8 cellular contexts compared by ENCODE assay signal in the genomic region with DNA sequence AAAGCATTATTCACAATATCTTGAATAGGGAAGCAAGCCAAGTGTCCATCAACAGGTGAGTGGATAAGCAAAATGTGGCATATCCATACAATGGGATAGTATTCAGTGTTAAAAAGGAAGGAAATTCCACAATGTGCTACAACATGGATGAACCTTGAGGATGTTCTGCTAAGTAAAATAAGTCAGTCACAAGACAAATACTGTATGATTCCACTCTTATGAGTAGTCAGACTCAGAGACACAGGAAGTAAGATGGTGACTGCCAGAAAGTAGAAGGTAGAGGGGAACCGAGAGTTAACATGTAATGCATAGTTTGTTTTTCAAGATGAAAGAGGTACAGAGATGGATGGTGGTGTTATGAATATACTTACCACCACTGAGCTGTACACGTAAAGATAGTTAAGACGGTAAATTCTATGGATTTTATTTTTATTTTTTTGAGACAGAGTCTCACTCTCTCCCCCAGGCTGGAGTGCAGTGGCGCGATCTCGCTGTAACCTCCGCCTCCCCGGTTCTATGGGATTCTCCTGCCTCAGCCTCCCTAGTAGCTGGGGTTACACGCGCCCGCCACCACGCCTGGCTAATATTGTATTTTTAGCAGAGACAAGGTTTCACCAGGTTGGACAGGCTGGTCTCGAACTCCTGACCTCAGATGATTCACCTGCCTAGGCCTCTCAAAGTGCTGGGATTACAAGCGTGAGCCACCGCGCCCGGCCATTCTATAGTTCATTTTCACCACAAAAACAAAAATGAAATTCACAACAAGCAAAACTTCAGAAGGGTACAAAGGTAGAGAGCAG. TPM values are rescaled to one million over a fixed set of nuclear protein-coding genes. Genes with fewer than 3 reads are reported as not detected.
A peak's percentile ranks its signal among the peaks of the same experiment; 100 is the strongest.
DNase-seq lines count a peak whose midpoint lies in the region; TF ChIP-seq lines count a peak whose summit lies in the region.

No MANE protein-coding gene starts in this region.

- no peaks in the 10 kb centered on the region for H4K20me1 ChIP-seq in OCI-LY1 (ENCODE audit: insufficient read depth, low read length)

- H3K27me3 ChIP-seq in OCI-LY1 (ENCODE audit: insufficient read depth, low read length) (no peaks in the 10 kb centered on the region), breast epithelium (no peaks in the 10 kb centered on the region), mucosa of rectum (ENCODE audit: control insufficient read depth in 2 of 2, insufficient read depth in 2 of 2, low read length in 2 of 2) (no peaks in the 10 kb centered on the region), transverse colon (no peaks in the 10 kb centered on the region)

- H3K36me3 ChIP-seq in OCI-LY1 (ENCODE audit: insufficient read depth, low read length), result peaks cover 26% of the 10 kb centered on the region; the same call in 1 of the 2 replicates
- H3K36me3 ChIP-seq in breast epithelium, result no peaks in the 10 kb centered on the region
- no peaks in the 10 kb centered on the region for H3K36me3 ChIP-seq in mucosa of rectum (ENCODE audit: control insufficient read depth in 2 of 2, insufficient read depth in 2 of 2, low read length in 2 of 2)
- H3K36me3 ChIP-seq in transverse colon, result no peaks in the 10 kb centered on the region

- peaks cover 43% of the 10 kb centered on the region for H3K79me2 ChIP-seq in OCI-LY1 (ENCODE audit: insufficient read depth, low read length)

- TF ChIP-seq EP300 in transverse colon (IDR thresholded peaks at IDR 0.05; ENCODE audit: low read depth), result no peak

- H3K4me3 ChIP-seq in OCI-LY1 (ENCODE audit: low read depth, low read length, poor library complexity, severe bottlenecking) (peak overlapping the region; percentile 75), breast epithelium (peak overlapping the region; percentile 77 to 89 (median 87)), mucosa of rectum (ENCODE audit: low read length in 2 of 2) (peak overlapping the region; percentile 87 to 88), transverse colon (peak overlapping the region in 3 of 4 donors; percentile 85 to 88 (median 87))

- DNase-seq in activated naive CD4-positive, alpha-beta T cell treated with Interleukin-2 at 50 U/mL for 16 hours, result peak; percentile 44
- no peak for DNase-seq in activated naive CD4-positive, alpha-beta T cell (lab: John Stamatoyannopoulos, UW)
- DNase-seq in breast epithelium (ENCODE audit: low spot score in 2 of 2) (no peak), transverse colon (peak; percentile 16), NCI-H1417 treated with DMSO at 0.1 percent for 48 hours (lab: John Stamatoyannopoulos, UW) (no peak), NK-92 (lab: John Stamatoyannopoulos, UW; ENCODE audit: unreplicated experiment) (no peak)

- H3K9me3 ChIP-seq in OCI-LY1 (ENCODE audit: low read length) (no peaks in the 10 kb centered on the region), breast epithelium (no peaks in the 10 kb centered on the region), mucosa of rectum (ENCODE audit: control insufficient read depth in 2 of 2, low read length in 2 of 2) (no peaks in the 10 kb centered on the region), transverse colon (no peaks in the 10 kb centered on the region)

- no peak for TF ChIP-seq CTCF in OCI-LY1 (IDR thresholded peaks at IDR 0.05; ENCODE audit: low read length)
- no peak for TF ChIP-seq CTCF in breast epithelium (IDR thresholded peaks at IDR 0.05)
- no peak for TF ChIP-seq CTCF in transverse colon (IDR thresholded peaks at IDR 0.05)

- TF ChIP-seq POLR2A in breast epithelium (IDR thresholded peaks at IDR 0.05) (no peak), transverse colon (IDR thresholded peaks at IDR 0.05) (no peak)

- H3K27ac ChIP-seq in OCI-LY1 (ENCODE audit: low read depth, low read length, poor library complexity, severe bottlenecking), result peak overlapping the region; percentile 93
- peak overlapping the region; percentile 85 to 93 for H3K27ac ChIP-seq in breast epithelium
- peak overlapping the region; percentile 91 for H3K27ac ChIP-seq in mucosa of rectum (ENCODE audit: low read depth in 2 of 2, low read length in 2 of 2)
- peak overlapping the region; percentile 95 to 99 (median 98) for H3K27ac ChIP-seq in transverse colon

- H3K4me1 ChIP-seq in OCI-LY1 (ENCODE audit: insufficient read depth, low read length, severe bottlenecking) (peaks cover 84% of the 10 kb centered on the region), breast epithelium (no peaks in the 10 kb centered on the region), mucosa of rectum (ENCODE audit: control insufficient read depth in 2 of 2, insufficient read depth in 2 of 2, low read length in 2 of 2) (peaks cover 14% of the 10 kb centered on the region in 2 donors), transverse colon (peaks cover 6 to 43% (median 21%) of the 10 kb centered on the region in 4 donors)

- H3K9ac ChIP-seq in OCI-LY1 (ENCODE audit: low read length) (peak overlapping the region; percentile 93), mucosa of rectum (ENCODE audit: low read depth in 1 of 2, low read length in 2 of 2) (peak overlapping the region; percentile 72 to 80)

- H3F3A ChIP-seq in OCI-LY1 (ENCODE audit: insufficient read depth, low read length), result peaks cover 8% of the 10 kb centered on the region; the same call in 1 of the 2 replicates

- H3K9me2 ChIP-seq in OCI-LY1 (ENCODE audit: low read depth, low read length), result no peaks in the 10 kb centered on the region

- intact Hi-C loops in breast epithelium (cut with DNase I; ENCODE audit: low total_unique reads) (no loop called here), transverse colon (cut with DNase I; ENCODE audit: low total_unique reads) (no loop called here)

- in situ Hi-C loops in transverse colon (cut with MboI; ENCODE audit: low pct_ligation_motif_present in 1 of 4, low pct_unique_long_range_greater_than_20kb in 1 of 4, low sequenced_read_pairs in 3 of 4), result no loop called here

- WGBS in transverse colon (ENCODE audit: low coverage in 1 of 2), 2 donors, result 72 to 80% methylated on average over 15 to 17 of the region's 17 CpGs

- H3K4me2 ChIP-seq in OCI-LY1 (ENCODE audit: low read length), result peak overlapping the region; percentile 89

- H2AFZ ChIP-seq in OCI-LY1 (ENCODE audit: low read length), result no peak overlapping the region; the same call in 1 of the 2 replicates

RNA-seq across cellular contexts. Expression of a gene that starts 1.0 kb away (rescaled TPM):
- total RNA-seq in breast epithelium (10 to 100 TPM in 2 of 3 donors, 1 to 10 TPM in 1; 9.4 to 25.3 (median 21.6) TPM), transverse colon (10 to 100 TPM in 3 of 4 donors, 1 to 10 TPM in 1; 3.4 to 57.2 (median 20.0) TPM)

RNA-seq across cellular contexts. Expression of a gene that starts 31.9 kb away (rescaled TPM):
- total RNA-seq in breast epithelium (10 to 100 TPM; 48.5 to 52.8 (median 49.6) TPM), transverse colon (10 to 100 TPM; 15.3 to 49.7 (median 36.4) TPM)

Comparison
In these comparisons a context has a peak if more than half of its experiments do, and no peak if none do; other contexts are left out.
1. DNase-seq: peak in activated naive CD4-positive, alpha-beta T cell treated with Interleukin-2 at 50 U/mL for 16 hours (single experiment) and transverse colon (single experiment); none in activated naive CD4-positive, alpha-beta T cell (0 of 4), breast epithelium (0 of 2), NCI-H1417 treated with DMSO at 0.1 percent for 48 hours (single experiment) and NK-92 (single experiment).
2. Peak in every context shown above with its lines, with median percentiles within 50 percentile points of each other: H3K27ac ChIP-seq and H3K4me3 ChIP-seq.